20 cellular contexts compared by ENCODE assay signal in the genomic region with DNA sequence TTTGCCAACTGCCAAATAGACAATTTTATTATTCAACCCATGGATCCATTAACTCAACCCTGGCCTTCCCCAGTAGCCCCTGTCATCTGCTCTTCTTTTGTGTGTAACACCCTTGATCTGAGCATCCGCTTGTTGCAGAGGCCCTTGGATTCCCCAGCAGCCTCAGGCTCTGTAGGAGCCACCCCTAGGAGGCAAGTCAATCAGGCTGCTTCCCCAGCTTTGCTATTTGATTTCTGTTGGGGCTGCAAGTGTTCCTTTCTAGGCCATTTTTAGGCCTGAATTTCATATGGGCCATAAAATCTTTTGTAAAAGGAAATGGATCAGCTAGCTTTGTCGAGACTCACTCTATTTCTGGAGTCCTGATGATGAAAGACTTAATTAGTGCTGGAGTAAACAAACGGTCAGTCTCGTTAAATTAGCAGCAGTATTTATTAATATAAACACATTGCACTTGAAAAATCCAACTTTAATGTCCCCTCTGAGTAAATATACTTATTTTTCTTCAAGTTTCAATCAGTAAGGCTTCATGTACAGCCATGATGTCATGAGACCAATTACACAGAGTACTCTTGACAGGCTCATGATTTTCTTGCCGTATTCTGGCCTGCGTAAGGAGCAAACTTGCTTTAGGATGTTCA.
DNase-seq lines count a peak whose midpoint lies in the region; ATAC-seq, FAIRE-seq and TF ChIP-seq lines count a peak whose summit lies in the region.
"Had no signal": no experiment of that assay in that cellular context is flagged by ENCODE, and none has a peak within 500 bp of the region (broad histone marks: within the 10 kb centered on the region; RNA-seq: fewer than 3 reads in every experiment).

No MANE protein-coding gene starts in this region.

- peak overlapping the region in 6 of 59 donors; percentile 1 to 25 (median 12) for H3K4me3 ChIP-seq in dorsolateral prefrontal cortex
- no peak overlapping the region for H3K4me3 ChIP-seq in testis
- H3K4me3 ChIP-seq: ovary, spleen had no signal

- no peaks in the 10 kb centered on the region for H3K36me3 ChIP-seq in testis (ENCODE audit: low read depth, missing control alignments)
- H3K36me3 ChIP-seq: ovary had no signal

- no peak for TF ChIP-seq POLR2A in testis (IDR thresholded peaks at IDR 0.05)

- POLR2A ChIA-PET in naive thymus-derived CD8-positive, alpha-beta T cell (lab: Charles Lee): no interaction called here

- H3K27ac ChIP-seq in 22Rv1: peak overlapping the region; percentile 61
- H3K27ac ChIP-seq in dorsolateral prefrontal cortex: peak overlapping the region; percentile 85 to 100 (median 98)
- no peak overlapping the region for H3K27ac ChIP-seq in testis
- H3K27ac ChIP-seq: ovary, RWPE1 had no signal

- 65 to 78% methylated on average over 6 of the region's 6 CpGs for WGBS in testis, 2 donors

- peaks cover 13 to 22% (median 20%) of the 10 kb centered on the region in 4 donors for H3K4me1 Mint-ChIP-seq in naive thymus-derived CD8-positive, alpha-beta T cell
- H3K4me1 Mint-ChIP-seq: stimulated activated naive B cell treated with anti-CD40 and anti-IgM and Interleukin-4, amounts not matched to agents 10 μg/mL and 1 μg/mL and 100 μg/mL, for 72 hours had no signal

- no peaks in the 10 kb centered on the region for H3K27me3 Mint-ChIP-seq in naive thymus-derived CD8-positive, alpha-beta T cell
- H3K27me3 Mint-ChIP-seq: activated naive CD8-positive, alpha-beta T cell treated with anti-CD3 and anti-CD28 coated beads, Interleukin-2, amount 50 U/mL, for 24 hours; CD4-positive, CD25-positive, alpha-beta regulatory T cell; stimulated activated naive B cell treated with anti-CD40 and anti-IgM and Interleukin-4, amounts not matched to agents 10 μg/mL and 1 μg/mL and 100 μg/mL, for 72 hours; T-cell had no signal

- peaks cover 25% of the 10 kb centered on the region for H3K4me1 ChIP-seq in testis

- H3K9me3 ChIP-seq in testis: no peaks in the 10 kb centered on the region
- H3K9me3 ChIP-seq: ovary, spleen had no signal

- H3K27me3 ChIP-seq in dorsolateral prefrontal cortex (no peaks in the 10 kb centered on the region), testis (no peaks in the 10 kb centered on the region)
- H3K27me3 ChIP-seq: ovary, spleen had no signal

- ATAC-seq in naive thymus-derived CD8-positive, alpha-beta T cell: no peak
- no peak for ATAC-seq in HG02981 (IDR thresholded peaks at IDR 0.05; ENCODE audit: unreplicated experiment)
- ATAC-seq: activated naive CD8-positive, alpha-beta T cell treated with anti-CD3 and anti-CD28 coated beads, Interleukin-2, amount 50 U/mL, for 24 hours; stimulated activated naive B cell treated with anti-CD40 and anti-IgM and Interleukin-4, amounts not matched to agents 10 μg/mL and 1 μg/mL and 100 μg/mL, for 72 hours had no signal

- peak; percentile 48 for DNase-seq in NCI-H69 (lab: John Stamatoyannopoulos, UW)
- DNase-seq in dorsolateral prefrontal cortex: no peak
- DNase-seq in naive thymus-derived CD8-positive, alpha-beta T cell: no peak
- no peak for DNase-seq in urothelium cell line (ENCODE audit: low spot score)
- no peak for DNase-seq in testis
- no peak for DNase-seq in NAMALWA (ENCODE audit: low spot score)
- DNase-seq: activated naive CD8-positive, alpha-beta T cell treated with anti-CD3 and anti-CD28 coated beads, Interleukin-2, amount 50 U/mL, for 24 hours; CD4-positive, CD25-positive, alpha-beta regulatory T cell; cerebellar nuclear complex; DMS79; NCI-H2029; NCI-H526; spleen; stimulated activated naive B cell treated with anti-CD40 and anti-IgM and Interleukin-4, amounts not matched to agents 10 μg/mL and 1 μg/mL and 100 μg/mL, for 72 hours; T-cell had no signal

- H3K4me3 Mint-ChIP-seq in naive thymus-derived CD8-positive, alpha-beta T cell: peak overlapping the region in 1 of 10 donors; percentile 18
- H3K4me3 Mint-ChIP-seq: activated naive CD8-positive, alpha-beta T cell treated with anti-CD3 and anti-CD28 coated beads, Interleukin-2, amount 50 U/mL, for 24 hours; activated T-helper 1 cell treated with anti-CD3 and anti-CD28 coated beads, Interleukin-12 subunit alpha, Interleukin-12 subunit beta, Interleukin-2, Interleukin-4 antibody, amounts not matched to agents 30 ng/mL and 10 ng/mL and 1 ng/mL, durations not matched to agents 14 hours and 24 hours and 36 hours; CD4-positive, CD25-positive, alpha-beta regulatory T cell; stimulated activated naive B cell treated with anti-CD40 and anti-IgM and Interleukin-4, amounts not matched to agents 10 μg/mL and 1 μg/mL and 100 μg/mL, for 72 hours; T-cell had no signal

- intact Hi-C loops in dorsolateral prefrontal cortex (cut with DNase I): loop anchor here (1.0 to 10.0 kb wide), 5 partner anchors 15 to 104 kb away; no protein-coding TSS in a partner anchor
- intact Hi-C loops in testis (cut with DNase I; ENCODE audit: low total_unique reads): no loop called here

- TF ChIP-seq CTCF in 22Rv1 (IDR thresholded peaks at IDR 0.05) (no peak), dorsolateral prefrontal cortex (IDR thresholded peaks at IDR 0.05 in 54 of 56, conservative IDR thresholded peaks at IDR 0.05 in 2 of 56; ENCODE audit: low read depth in 1 of 56, partially characterized antibody in 56 of 56) (peak in 4 of 56 donors; percentile 4 to 17 (median 10)), testis (IDR thresholded peaks at IDR 0.05) (no peak)

- peak overlapping the region in 7 of 10 donors; percentile 9 to 66 (median 53) for H3K27ac Mint-ChIP-seq in naive thymus-derived CD8-positive, alpha-beta T cell
- H3K27ac Mint-ChIP-seq: activated naive CD8-positive, alpha-beta T cell treated with anti-CD3 and anti-CD28 coated beads, Interleukin-2, amount 50 U/mL, for 24 hours; activated T-helper 1 cell treated with anti-CD3 and anti-CD28 coated beads, Interleukin-12 subunit alpha, Interleukin-12 subunit beta, Interleukin-2, Interleukin-4 antibody, amounts not matched to agents 30 ng/mL and 10 ng/mL and 1 ng/mL, durations not matched to agents 14 hours and 24 hours and 36 hours; CD4-positive, CD25-positive, alpha-beta regulatory T cell; stimulated activated naive B cell treated with anti-CD40 and anti-IgM and Interleukin-4, amounts not matched to agents 10 μg/mL and 1 μg/mL and 100 μg/mL, for 72 hours had no signal

- no peak for FAIRE-seq in urothelium cell line (lab: Jason Lieb, UNC)

- H3K9me3 Mint-ChIP-seq in naive thymus-derived CD8-positive, alpha-beta T cell: no peaks in the 10 kb centered on the region
- H3K9me3 Mint-ChIP-seq: activated naive CD8-positive, alpha-beta T cell treated with anti-CD3 and anti-CD28 coated beads, Interleukin-2, amount 50 U/mL, for 24 hours; activated T-helper 1 cell treated with anti-CD3 and anti-CD28 coated beads, Interleukin-12 subunit alpha, Interleukin-12 subunit beta, Interleukin-2, Interleukin-4 antibody, amounts not matched to agents 30 ng/mL and 10 ng/mL and 1 ng/mL, durations not matched to agents 14 hours and 24 hours and 36 hours; stimulated activated naive B cell treated with anti-CD40 and anti-IgM and Interleukin-4, amounts not matched to agents 10 μg/mL and 1 μg/mL and 100 μg/mL, for 72 hours; T-cell had no signal

- H3K36me3 Mint-ChIP-seq in naive thymus-derived CD8-positive, alpha-beta T cell: peaks cover 0 to 4% (median 1%) of the 10 kb centered on the region in 3 donors

Comparison
In these comparisons a context has a peak if more than half of its experiments do, and no peak if none do; other contexts are left out.
1. H3K27ac ChIP-seq: peak in 22Rv1 (single experiment) and dorsolateral prefrontal cortex (59 of 59); none in testis (0 of 2).